In genomic region chr1:15154480-15155036, GRCh38 we compare ENCODE assay signal across 8 cellular contexts. TPM values are rescaled to one million over a fixed set of nuclear protein-coding genes. Genes with fewer than 3 reads are reported as not detected.
DNase-seq lines count a peak whose midpoint lies in the region; ATAC-seq and TF ChIP-seq lines count a peak whose summit lies in the region.

No MANE protein-coding gene starts in this region.

- H3K79me2 ChIP-seq in KMS-11 (ENCODE audit: insufficient read depth, low read depth): no peaks in the 10 kb centered on the region

- CTCF ChIA-PET in BJ (lab: Yijun Ruan, JAX): interaction anchor here (0.6 to 9.9 kb wide), 6 partner anchors 14 to 145 kb away, joined by 3 to 127 read pairs (median 4); no protein-coding TSS in a partner anchor

- H3K4me2 ChIP-seq in KMS-11: peak overlapping the region; percentile 60; the same call in 1 of the 2 replicates

- H3K4me3 ChIP-seq in BJ (ENCODE audit: low read depth, low read length): peak overlapping the region; percentile 41
- peak overlapping the region; percentile 62 for H3K4me3 ChIP-seq in KMS-11 (IDR thresholded peaks at IDR 0.05; ENCODE audit: insufficient read depth, low read depth, low read length)
- H3K4me3 ChIP-seq in dorsolateral prefrontal cortex: peak overlapping the region; percentile 52 to 89 (median 69)
- peak overlapping the region; percentile 60 for H3K4me3 ChIP-seq in mesodermal cell (ENCODE audit: extremely low read depth, insufficient read depth, low read length, poor library complexity, severe bottlenecking)

- H3K9ac ChIP-seq in KMS-11: no peak overlapping the region

- no peaks in the 10 kb centered on the region for H3K36me3 ChIP-seq in BJ (ENCODE audit: control insufficient read depth, insufficient read depth, low read length)
- no peaks in the 10 kb centered on the region for H3K36me3 ChIP-seq in KMS-11 (ENCODE audit: insufficient read depth)
- no peaks in the 10 kb centered on the region for H3K36me3 ChIP-seq in mesodermal cell (ENCODE audit: control insufficient read depth, insufficient read depth, low read length)

- TF ChIP-seq CTCF in BJ (IDR thresholded peaks at IDR 0.05; ENCODE audit: insufficient read depth, low read depth, low read length) (no peak), KMS-11 (conservative IDR thresholded peaks at IDR 0.05; ENCODE audit: low read depth, low read length) (peak; percentile 23; the same call in 1 of the 2 replicates), dorsolateral prefrontal cortex (IDR thresholded peaks at IDR 0.05 in 54 of 56, conservative IDR thresholded peaks at IDR 0.05 in 2 of 56; ENCODE audit: low read depth in 1 of 56, partially characterized antibody in 56 of 56) (no peak)

- intact Hi-C loops in dorsolateral prefrontal cortex (cut with DNase I): loop anchor here (5.0 to 10.0 kb wide), 3 partner anchors 103 to 280 kb away; partner anchors contain the start of gene CTRC (in 1 of the 2)

- H3K27ac ChIP-seq in KMS-11: no peak overlapping the region
- H3K27ac ChIP-seq in dorsolateral prefrontal cortex: peak overlapping the region in 32 of 59 donors; percentile 9 to 89 (median 75)
- no peak overlapping the region for H3K27ac ChIP-seq in mesodermal cell (ENCODE audit: low read depth, low read length, severe bottlenecking)

- peak overlapping the region; percentile 75 for H2AFZ ChIP-seq in KMS-11 (ENCODE audit: low read depth)

- H3K9me3 ChIP-seq in mesodermal cell (ENCODE audit: control insufficient read depth, low read length): peaks cover 8% of the 10 kb centered on the region

- POLR2A ChIA-PET in BJ (lab: Charles Lee): no interaction called here

- ATAC-seq in HG03442 (IDR thresholded peaks at IDR 0.05; ENCODE audit: unreplicated experiment) (no peak), GM21528 (IDR thresholded peaks at IDR 0.05; ENCODE audit: low FRiP score, unreplicated experiment) (no peak)

- WGBS in mesodermal cell (ENCODE audit: insufficient coverage in 2 of 2), 2 experiments: 6% methylated on average over 26 to 32 of the region's 37 CpGs

- H3K27me3 ChIP-seq in BJ (ENCODE audit: control insufficient read depth, insufficient read depth, low read length): peaks cover 11% of the 10 kb centered on the region
- no peaks in the 10 kb centered on the region for H3K27me3 ChIP-seq in KMS-11 (ENCODE audit: insufficient read depth, low read depth)
- H3K27me3 ChIP-seq in dorsolateral prefrontal cortex: peaks cover 0 to 4% (median 0%) of the 10 kb centered on the region in 45 donors

- H4K20me1 ChIP-seq in KMS-11 (ENCODE audit: insufficient read depth): no peaks in the 10 kb centered on the region

- H3K4me1 ChIP-seq in KMS-11 (ENCODE audit: low read depth, poor library complexity, severe bottlenecking) (peaks cover 42% of the 10 kb centered on the region), mesodermal cell (ENCODE audit: control insufficient read depth, insufficient read depth, low read length, poor library complexity, severe bottlenecking) (peaks cover 26% of the 10 kb centered on the region)

- DNase-seq in BJ (ENCODE audit: low read depth): no peak
- DNase-seq in dorsolateral prefrontal cortex: peak in 1 of 10 donors; percentile 30
- DNase-seq in NCI-H1694 treated with DMSO at 0.1 percent for 48 hours (lab: John Stamatoyannopoulos, UW): no peak
- no peak for DNase-seq in SW480 (ENCODE audit: low spot score)

RNA-seq across cellular contexts. Expression of gene TMEM51, which starts 1.0 kb away (rescaled TPM):
- polyA plus RNA-seq in BJ (2011; rRNA removed): 1.6 and 2.0 TPM in 2 replicates
- 0.31 and 0.85 TPM in 2 replicates for polyA minus RNA-seq in BJ (2011; rRNA and poly(A)+ RNA removed)
- total RNA-seq in dorsolateral prefrontal cortex: 1 to 10 TPM; 1.6 to 8.6 (median 3.9) TPM
- 10.7 TPM for polyA plus RNA-seq in mesodermal cell (2013, experiment 1 of 2)
- 11.4 TPM for polyA plus RNA-seq in mesodermal cell (2013, experiment 2 of 2)

Comparison
In these comparisons a context has a peak if more than half of its experiments do, and no peak if none do; other contexts are left out.
1. H3K27ac ChIP-seq: peak in dorsolateral prefrontal cortex (32 of 59); none in KMS-11 (single experiment) and mesodermal cell (single experiment).
2. Peak in every context shown above with its lines, with median percentiles within 50 percentile points of each other: H3K4me3 ChIP-seq.